9 cellular contexts compared by ENCODE assay signal in genomic region chr7:98619450-98620321, GRCh38. TPM values are rescaled to one million over a fixed set of nuclear protein-coding genes. Genes with fewer than 3 reads are reported as not detected.
A peak's percentile ranks its signal among the peaks of the same experiment; 100 is the strongest.
DNase-seq lines count a peak whose midpoint lies in the region; ATAC-seq and TF ChIP-seq lines count a peak whose summit lies in the region.
"Had no signal": no experiment of that assay in that cellular context is flagged by ENCODE, and none has a peak within 500 bp of the region (broad histone marks: within the 10 kb centered on the region; RNA-seq: fewer than 3 reads in every experiment).

No MANE protein-coding gene starts in this region.

- no peak for TF ChIP-seq POLR2A in esophagus squamous epithelium (IDR thresholded peaks at IDR 0.05)

- peaks cover 48% of the 10 kb centered on the region for H3K4me1 Mint-ChIP-seq in brain
- H3K4me1 Mint-ChIP-seq in neural crest cell = peaks cover 27% of the 10 kb centered on the region
- peaks cover 2% of the 10 kb centered on the region for H3K4me1 Mint-ChIP-seq in T-helper 17 cell
- peaks cover 6% of the 10 kb centered on the region for H3K4me1 Mint-ChIP-seq in activated naive CD4-positive, alpha-beta T cell treated with anti-CD3 and anti-CD28 coated beads for 36 hours (ENCODE audit: low read depth)

- H3K9me2 ChIP-seq in MM.1S (replicated peaks; ENCODE audit: insufficient read depth, low read length) = no peaks in the 10 kb centered on the region

- no peak overlapping the region for H3K9ac ChIP-seq in MM.1S (ENCODE audit: low read length)

- CTCF ChIA-PET in activated naive CD4-positive, alpha-beta T cell treated with anti-CD3 and anti-CD28 coated beads for 36 hours (lab: Charles Lee) = no interaction called here

- DNase-seq in DMS79 (lab: John Stamatoyannopoulos, UW) (peak; percentile 42), MM.1S (no peak), neural crest cell (ENCODE audit: low read depth, low spot score) (no peak), esophagus squamous epithelium (lab: John Stamatoyannopoulos, UW) (no peak), T-helper 17 cell (no peak), NK-92 (lab: John Stamatoyannopoulos, UW; ENCODE audit: unreplicated experiment) (no peak)
- DNase-seq in activated naive CD4-positive, alpha-beta T cell treated with anti-CD3 and anti-CD28 coated beads for 36 hours = no peak
- DNase-seq: stimulated activated CD4-positive, alpha-beta T cell treated with anti-CD3 and anti-CD28 coated beads, Interleukin-4, amount 100 ng/mL, for 1 hour had no signal

- H3F3A ChIP-seq in MM.1S (ENCODE audit: insufficient read depth, low read length) = no peaks in the 10 kb centered on the region

- H3K27ac ChIP-seq in MM.1S (ENCODE audit: low read length) = no peak overlapping the region
- no peak overlapping the region for H3K27ac ChIP-seq in esophagus squamous epithelium

- intact Hi-C loops in esophagus squamous epithelium (cut with DNase I) = no loop called here
- intact Hi-C loops in activated naive CD4-positive, alpha-beta T cell treated with anti-CD3 and anti-CD28 coated beads for 36 hours (cut with micrococcal nuclease) = loop anchor here (10.0 kb wide), 1 partner anchor 185 kb away; no protein-coding TSS in a partner anchor

- H3K79me2 ChIP-seq in MM.1S (ENCODE audit: low read length) = no peaks in the 10 kb centered on the region

- no peaks in the 10 kb centered on the region for H3K9me3 ChIP-seq in MM.1S (replicated peaks; ENCODE audit: insufficient read depth, low read length)
- no peaks in the 10 kb centered on the region for H3K9me3 ChIP-seq in esophagus squamous epithelium
- H3K9me3 ChIP-seq in T-helper 17 cell (ENCODE audit: control insufficient read depth, low read length, poor library complexity, severe bottlenecking) = no peaks in the 10 kb centered on the region

- H3K4me3 ChIP-seq in MM.1S (ENCODE audit: low read length) (no peak overlapping the region), esophagus squamous epithelium (peak overlapping the region in 1 of 4 donors; percentile 33)

- no peak for ATAC-seq in T-helper 17 cell

- H3K9me3 Mint-ChIP-seq in brain (peaks cover 0 to 4% (median 0%) of the 10 kb centered on the region in 5 experiments), neural crest cell (no peaks in the 10 kb centered on the region)
- H3K9me3 Mint-ChIP-seq in activated naive CD4-positive, alpha-beta T cell treated with anti-CD3 and anti-CD28 coated beads for 36 hours = no peaks in the 10 kb centered on the region

- peak overlapping the region; percentile 51; the same call in 1 of the 2 replicates for H3K4me2 ChIP-seq in MM.1S (ENCODE audit: low read depth, low read length)

- no peaks in the 10 kb centered on the region for H3K36me3 ChIP-seq in MM.1S (replicated peaks; ENCODE audit: insufficient read depth, low read length)
- no peaks in the 10 kb centered on the region for H3K36me3 ChIP-seq in esophagus squamous epithelium

- TF ChIP-seq CTCF in MM.1S (IDR thresholded peaks at IDR 0.05; ENCODE audit: low read length) (no peak), brain (conservative IDR thresholded peaks at IDR 0.05) (no peak), neural crest cell (conservative IDR thresholded peaks at IDR 0.05) (no peak), esophagus squamous epithelium (IDR thresholded peaks at IDR 0.05) (no peak)

- no peaks in the 10 kb centered on the region for H4K20me1 ChIP-seq in MM.1S (ENCODE audit: insufficient read depth, low read length)

- peaks cover 21% of the 10 kb centered on the region for H3K36me3 Mint-ChIP-seq in brain
- H3K36me3 Mint-ChIP-seq in neural crest cell (ENCODE audit: low read depth) = peaks cover 2% of the 10 kb centered on the region
- H3K36me3 Mint-ChIP-seq in T-helper 17 cell (ENCODE audit: low read depth) = no peaks in the 10 kb centered on the region
- H3K36me3 Mint-ChIP-seq in activated naive CD4-positive, alpha-beta T cell treated with anti-CD3 and anti-CD28 coated beads for 36 hours (ENCODE audit: low read depth) = no peaks in the 10 kb centered on the region

- no peak overlapping the region for H2AFZ ChIP-seq in MM.1S (ENCODE audit: low read length)

- H3K4me3 Mint-ChIP-seq in brain (peak overlapping the region; percentile 79 to 88 (median 86)), neural crest cell (peak overlapping the region; percentile 75), T-helper 17 cell (no peak overlapping the region)
- no peak overlapping the region for H3K4me3 Mint-ChIP-seq in activated naive CD4-positive, alpha-beta T cell treated with anti-CD3 and anti-CD28 coated beads for 36 hours

- peak overlapping the region in 2 of 5 experiments; percentile 35 to 51 for H3K27ac Mint-ChIP-seq in brain
- no peak overlapping the region for H3K27ac Mint-ChIP-seq in neural crest cell (ENCODE audit: unreplicated experiment)
- no peak overlapping the region for H3K27ac Mint-ChIP-seq in T-helper 17 cell
- no peak overlapping the region for H3K27ac Mint-ChIP-seq in activated naive CD4-positive, alpha-beta T cell treated with anti-CD3 and anti-CD28 coated beads for 36 hours

- peaks cover 76% of the 10 kb centered on the region for H3K27me3 Mint-ChIP-seq in brain
- peaks cover 87% of the 10 kb centered on the region for H3K27me3 Mint-ChIP-seq in neural crest cell (ENCODE audit: low read depth)
- H3K27me3 Mint-ChIP-seq in T-helper 17 cell = peaks cover 59% of the 10 kb centered on the region
- peaks cover 49% of the 10 kb centered on the region for H3K27me3 Mint-ChIP-seq in activated naive CD4-positive, alpha-beta T cell treated with anti-CD3 and anti-CD28 coated beads for 36 hours (ENCODE audit: low read depth)

- 26 to 34% methylated on average over 10 to 14 of the region's 27 CpGs for WGBS in esophagus squamous epithelium, 2 donors

- H3K4me1 ChIP-seq in MM.1S (ENCODE audit: low read length) (no peaks in the 10 kb centered on the region), esophagus squamous epithelium (peaks cover 0 to 40% (median 10%) of the 10 kb centered on the region in 3 donors)

- H3K27me3 ChIP-seq in MM.1S (replicated peaks; ENCODE audit: insufficient read depth, low read length) (peaks cover 9% of the 10 kb centered on the region; the same call in 1 of the 2 replicates), esophagus squamous epithelium (peaks cover 5 to 98% (median 16%) of the 10 kb centered on the region in 4 donors)

RNA-seq across cellular contexts. Expression of gene NPTX2, which starts 2.6 kb away (rescaled TPM):
- 90.5 TPM for polyA plus RNA-seq in brain (ENCODE audit: insufficient read depth, low read depth, low replicate concordance)
- total RNA-seq in neural crest cell (15.9 and 16.3 TPM in 2 replicates), esophagus squamous epithelium (1 to 10 TPM; 1.6 to 9.7 (median 2.9) TPM), T-helper 17 cell (not detected)
- not detected for total RNA-seq in activated naive CD4-positive, alpha-beta T cell treated with anti-CD3 and anti-CD28 coated beads for 36 hours

Comparison
In these comparisons a context has a peak if more than half of its experiments do, and no peak if none do; other contexts are left out.
1. H3K4me3 Mint-ChIP-seq: peak in brain (5 of 5) and neural crest cell (single experiment); none in T-helper 17 cell (single experiment) and activated naive CD4-positive, alpha-beta T cell treated with anti-CD3 and anti-CD28 coated beads for 36 hours (single experiment).